Comparison of ENCODE assay signal across 9 cellular contexts in genomic region chr5:126519637-126520592, GRCh38.
DNase-seq lines count a peak whose midpoint lies in the region; ATAC-seq and TF ChIP-seq lines count a peak whose summit lies in the region.
"Had no signal": no experiment of that assay in that cellular context is flagged by ENCODE, and none has a peak within 500 bp of the region (broad histone marks: within the 10 kb centered on the region; RNA-seq: fewer than 3 reads in every experiment).

No MANE protein-coding gene starts in this region.

- no peaks in the 10 kb centered on the region for H3K79me2 ChIP-seq in GM23338 (replicated peaks; ENCODE audit: insufficient read depth)

- H3K27ac ChIP-seq in GM23338 (ENCODE audit: low read depth) (no peak overlapping the region), right cardiac atrium (ENCODE audit: low read length) (peak overlapping the region; percentile 83), gastrocnemius medialis (peak overlapping the region in 3 of 4 donors; percentile 50 to 74 (median 63))

- no peak overlapping the region for H3K4me3 ChIP-seq in GM23338
- H3K4me3 ChIP-seq in adipocyte (ENCODE audit: low read length): peak overlapping the region; percentile 76
- no peak overlapping the region for H3K4me3 ChIP-seq in right cardiac atrium (ENCODE audit: low read length)
- no peak overlapping the region for H3K4me3 ChIP-seq in gastrocnemius medialis

- DNase-seq in GM23338 (ENCODE audit: low spot score): no peak
- DNase-seq in adipocyte (ENCODE audit: low read depth): peak; percentile 57
- DNase-seq in right cardiac atrium: peak in 2 of 3 donors; percentile 67 to 69
- DNase-seq in gastrocnemius medialis: peak; percentile 20 to 36
- DNase-seq in RKO (ENCODE audit: low spot score): no peak
- DNase-seq in activated CD4-positive, CD25-positive, alpha-beta regulatory T cell treated with anti-CD3 and anti-CD28 coated beads, Interleukin-2, amount 50 U/mL, for 72 hours: no peak

- H3K4me1 ChIP-seq in GM23338 (ENCODE audit: insufficient read depth): peaks cover 7% of the 10 kb centered on the region
- H3K4me1 ChIP-seq in adipocyte (ENCODE audit: control insufficient read depth, insufficient read depth, low read length): peaks cover 46% of the 10 kb centered on the region
- peaks cover under 1% of the 10 kb centered on the region for H3K4me1 ChIP-seq in right cardiac atrium (ENCODE audit: control insufficient read depth, insufficient read depth, low read length)
- peaks cover 0 to 13% of the 10 kb centered on the region in 2 donors for H3K4me1 ChIP-seq in gastrocnemius medialis

- peak overlapping the region; percentile 64 for H2AFZ ChIP-seq in GM23338

- H3K36me3 ChIP-seq in GM23338 (ENCODE audit: insufficient read depth) (no peaks in the 10 kb centered on the region), adipocyte (ENCODE audit: control insufficient read depth, insufficient read depth, low read length, severe bottlenecking) (no peaks in the 10 kb centered on the region), gastrocnemius medialis (no peaks in the 10 kb centered on the region)

- no peak overlapping the region; the same call in 1 of the 2 replicates for H3K4me2 ChIP-seq in GM23338

- TF ChIP-seq CTCF in GM23338 (conservative IDR thresholded peaks at IDR 0.05; ENCODE audit: low read depth in 2 of 2) (no peak), gastrocnemius medialis (IDR thresholded peaks at IDR 0.05 in 4 of 5, conservative IDR thresholded peaks at IDR 0.05 in 1 of 5) (no peak)

- no peak; the same call in 2 of the 3 replicates for ATAC-seq in GM23338
- ATAC-seq in right cardiac atrium: peak; percentile 50 to 57
- peak; percentile 74 to 81 for ATAC-seq in gastrocnemius medialis
- no peak for ATAC-seq in GM21447 (IDR thresholded peaks at IDR 0.05; ENCODE audit: unreplicated experiment)
- ATAC-seq in HG03025 (IDR thresholded peaks at IDR 0.05; ENCODE audit: low FRiP score, unreplicated experiment): no peak

- no peaks in the 10 kb centered on the region for H3K36me3 Mint-ChIP-seq in GM23338 (ENCODE audit: low read depth)
- H3K36me3 Mint-ChIP-seq: IgD-negative memory B cell had no signal

- H3K9me3 ChIP-seq in adipocyte (ENCODE audit: control insufficient read depth, low read length) (no peaks in the 10 kb centered on the region), right cardiac atrium (ENCODE audit: control insufficient read depth, low read length) (no peaks in the 10 kb centered on the region), gastrocnemius medialis (no peaks in the 10 kb centered on the region)

- no peaks in the 10 kb centered on the region for H3F3A ChIP-seq in GM23338 (replicated peaks; ENCODE audit: low read depth)

- no peak overlapping the region for H3K27ac Mint-ChIP-seq in GM23338
- H3K27ac Mint-ChIP-seq: IgD-negative memory B cell had no signal

- H3K9me3 Mint-ChIP-seq in GM23338: peaks cover 4% of the 10 kb centered on the region; the same call in 1 of the 3 replicates
- H3K9me3 Mint-ChIP-seq: IgD-negative memory B cell had no signal

- peak overlapping the region; percentile 81 for H3K9ac ChIP-seq in adipocyte (ENCODE audit: low read length)

- no peak for TF ChIP-seq POLR2A in gastrocnemius medialis (IDR thresholded peaks at IDR 0.05)

- H3K27me3 Mint-ChIP-seq in GM23338 (ENCODE audit: insufficient read depth, low read depth, poor library complexity): peaks cover 3% of the 10 kb centered on the region

- in situ Hi-C loops in gastrocnemius medialis (cut with MboI; ENCODE audit: low sequenced_read_pairs in 4 of 4): no loop called here

- no peak overlapping the region for H3K4me3 Mint-ChIP-seq in GM23338
- H3K4me3 Mint-ChIP-seq: IgD-negative memory B cell had no signal

- no peaks in the 10 kb centered on the region for H4K20me1 ChIP-seq in GM23338 (replicated peaks; ENCODE audit: insufficient read depth)

- intact Hi-C loops in right cardiac atrium (cut with DNase I): no loop called here
- intact Hi-C loops in gastrocnemius medialis (cut with DNase I; ENCODE audit: low total_unique reads): no loop called here

- H3K9me2 ChIP-seq in GM23338 (ENCODE audit: insufficient read depth): no peaks in the 10 kb centered on the region; the same call in 1 of the 2 replicates

- H3K27me3 ChIP-seq in GM23338 (ENCODE audit: insufficient read depth): no peaks in the 10 kb centered on the region
- no peaks in the 10 kb centered on the region for H3K27me3 ChIP-seq in adipocyte (replicated peaks; ENCODE audit: control insufficient read depth, insufficient read depth, low read length)
- no peaks in the 10 kb centered on the region for H3K27me3 ChIP-seq in right cardiac atrium (ENCODE audit: control insufficient read depth, insufficient read depth)
- H3K27me3 ChIP-seq in gastrocnemius medialis: no peaks in the 10 kb centered on the region

- WGBS in right cardiac atrium: 55% methylated on average over 6 of the region's 6 CpGs

- peaks cover 4% of the 10 kb centered on the region for H3K4me1 Mint-ChIP-seq in GM23338
- H3K4me1 Mint-ChIP-seq: IgD-negative memory B cell had no signal

TF ChIP-seq in GM23338, 12 proteins besides CTCF, POLR2A, EP300 and RAD21 (continues in another document):
- TF ChIP-seq CREB1 (CRISPR knock-in tag; IDR thresholded peaks at IDR 0.05; ENCODE audit: low read depth): no peak
- TF ChIP-seq EZH2phosphoT487 (IDR thresholded peaks at IDR 0.05; ENCODE audit: unreplicated experiment): no peak
- no peak for TF ChIP-seq ZNF331 (CRISPR knock-in tag; IDR thresholded peaks at IDR 0.05; ENCODE audit: low read depth)
- no peak for TF ChIP-seq NANOG (IDR thresholded peaks at IDR 0.05; ENCODE audit: borderline replicate concordance)
- TF ChIP-seq ETS1 (IDR thresholded peaks at IDR 0.05): no peak
- TF ChIP-seq JUNB (IDR thresholded peaks at IDR 0.05; ENCODE audit: unreplicated experiment): no peak
- TF ChIP-seq EZH2 (IDR thresholded peaks at IDR 0.05; ENCODE audit: low read depth, unreplicated experiment): no peak
- TF ChIP-seq POLR2AphosphoS5 (IDR thresholded peaks at IDR 0.05; ENCODE audit: low read depth): no peak
- no peak for TF ChIP-seq STAT1 (IDR thresholded peaks at IDR 0.05; ENCODE audit: unreplicated experiment)
- TF ChIP-seq ZNF114 (CRISPR knock-in tag; IDR thresholded peaks at IDR 0.05): no peak
- TF ChIP-seq REST (IDR thresholded peaks at IDR 0.05; ENCODE audit: unreplicated experiment): no peak

Comparison
In these comparisons a context has a peak if more than half of its experiments do, and no peak if none do; other contexts are left out.
1. ATAC-seq: peak in right cardiac atrium (2 of 2) and gastrocnemius medialis (2 of 2); none in GM23338 (single experiment), GM21447 (single experiment) and HG03025 (single experiment).
2. DNase-seq: peak in adipocyte (single experiment), right cardiac atrium (2 of 3) and gastrocnemius medialis (2 of 2); none in GM23338 (single experiment), RKO (single experiment) and activated CD4-positive, CD25-positive, alpha-beta regulatory T cell treated with anti-CD3 and anti-CD28 coated beads, Interleukin-2, amount 50 U/mL, for 72 hours (single experiment).